Comparison of ENCODE assay signal across 12 cellular contexts in the genomic region with DNA sequence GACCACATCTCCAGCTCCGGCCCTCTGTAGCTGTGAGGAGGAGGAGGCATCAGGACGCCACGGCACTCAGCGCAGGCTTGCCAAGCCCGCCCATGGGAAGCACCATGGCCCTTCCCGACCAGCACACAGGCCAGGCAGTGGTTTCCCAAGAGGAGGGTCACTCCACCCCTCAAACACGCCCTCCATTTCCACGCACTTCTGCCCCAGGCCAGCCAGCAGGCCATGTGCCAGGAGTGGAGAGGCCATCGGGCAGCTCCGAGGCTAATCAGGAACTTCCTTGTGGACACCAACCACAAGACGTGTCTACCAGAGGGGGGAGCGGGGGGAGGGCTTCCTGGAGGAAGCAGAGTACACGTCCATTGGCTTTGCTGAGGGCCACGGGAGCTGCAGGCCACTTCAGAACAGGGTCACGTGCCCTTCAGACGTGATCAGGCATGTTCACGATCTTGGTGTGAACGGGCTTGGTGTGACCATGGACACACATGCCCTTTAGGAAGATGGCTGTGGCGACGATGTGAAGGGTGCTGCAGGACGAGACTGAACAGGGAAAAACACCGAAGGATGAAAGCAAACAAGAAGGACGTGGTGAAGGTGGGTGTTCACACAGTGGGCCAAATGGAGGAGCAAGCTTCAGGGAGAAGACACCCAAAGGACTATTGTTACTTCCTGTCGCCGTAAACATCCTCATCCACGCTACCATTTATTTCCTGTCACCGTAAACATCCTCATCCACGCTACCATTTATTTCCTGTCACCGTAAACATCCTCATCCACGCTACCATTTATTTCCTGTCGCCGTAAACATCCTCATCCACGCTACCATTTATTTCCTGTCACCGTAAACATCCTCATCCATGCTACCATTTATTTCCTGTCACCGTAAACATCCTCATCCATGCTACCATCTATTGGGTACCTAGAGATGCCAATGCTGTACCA. TPM values are rescaled to one million over a fixed set of nuclear protein-coding genes. Genes with fewer than 3 reads are reported as not detected.
A peak's percentile ranks its signal among the peaks of the same experiment; 100 is the strongest.
DNase-seq lines count a peak whose midpoint lies in the region; ATAC-seq, FAIRE-seq and TF ChIP-seq lines count a peak whose summit lies in the region.
"Had no signal": no experiment of that assay in that cellular context is flagged by ENCODE, and none has a peak within 500 bp of the region (broad histone marks: within the 10 kb centered on the region; RNA-seq: fewer than 3 reads in every experiment).

No MANE protein-coding gene starts in this region.

- H3K27ac Mint-ChIP-seq in activated naive CD4-positive, alpha-beta T cell treated with anti-CD3 and anti-CD28 coated beads, Interleukin-2, amount 50 U/mL, for 24 hours = peak overlapping the region; percentile 97
- peak overlapping the region; percentile 90 to 97 for H3K27ac Mint-ChIP-seq in activated naive CD4-positive, alpha-beta T cell treated with anti-CD3 and anti-CD28 coated beads, Interleukin-2, amount 50 U/mL, for 72 hours
- H3K27ac Mint-ChIP-seq in memory B cell = peak overlapping the region; percentile 98
- H3K27ac Mint-ChIP-seq: type B pancreatic cell had no signal

- H3K36me3 Mint-ChIP-seq in activated naive CD4-positive, alpha-beta T cell treated with anti-CD3 and anti-CD28 coated beads, Interleukin-2, amount 50 U/mL, for 24 hours = peaks cover 6% of the 10 kb centered on the region
- H3K36me3 Mint-ChIP-seq in activated naive CD4-positive, alpha-beta T cell treated with anti-CD3 and anti-CD28 coated beads, Interleukin-2, amount 50 U/mL, for 72 hours = peaks cover 30 to 31% of the 10 kb centered on the region in 2 donors
- H3K36me3 Mint-ChIP-seq in memory B cell = peaks cover 5% of the 10 kb centered on the region

- TF ChIP-seq POLR2A in H54 (IDR thresholded peaks at IDR 0.05; ENCODE audit: low read depth, low read length) (no peak), GM18505 (IDR thresholded peaks at IDR 0.05; ENCODE audit: borderline replicate concordance, extremely low read depth, insufficient read depth, insufficient read length) (no peak)

- peaks cover 54% of the 10 kb centered on the region for H3K4me1 Mint-ChIP-seq in activated naive CD4-positive, alpha-beta T cell treated with anti-CD3 and anti-CD28 coated beads, Interleukin-2, amount 50 U/mL, for 24 hours
- H3K4me1 Mint-ChIP-seq in memory B cell = peaks cover 45% of the 10 kb centered on the region

- DNase-seq in activated naive CD4-positive, alpha-beta T cell treated with anti-CD3 and anti-CD28 coated beads, Interleukin-2, amount 50 U/mL, for 16 hours = no peak
- DNase-seq in activated naive CD4-positive, alpha-beta T cell treated with anti-CD3 and anti-CD28 coated beads, Interleukin-2, amount 50 U/mL, for 72 hours (ENCODE audit: low spot score in 2 of 2) = no peak
- no peak for DNase-seq in memory B cell (ENCODE audit: low spot score in 2 of 2)
- no peak for DNase-seq in urothelium cell line (ENCODE audit: low spot score)
- no peak for DNase-seq in H54 (ENCODE audit: insufficient read length, low spot score)
- no peak for DNase-seq in inferior parietal cortex (ENCODE audit: extremely low spot score)
- DNase-seq: NCI-H1417, NCI-H748 treated with DMSO at 0.1 percent for 48 hours had no signal

- no peak for ATAC-seq in activated naive CD4-positive, alpha-beta T cell treated with anti-CD3 and anti-CD28 coated beads, Interleukin-2, amount 50 U/mL, for 72 hours
- ATAC-seq in memory B cell (ENCODE audit: low read depth) (no peak), GM18505 (IDR thresholded peaks at IDR 0.05; ENCODE audit: unreplicated experiment) (no peak)

- H3K9me3 Mint-ChIP-seq in activated naive CD4-positive, alpha-beta T cell treated with anti-CD3 and anti-CD28 coated beads, Interleukin-2, amount 50 U/mL, for 24 hours = no peaks in the 10 kb centered on the region
- H3K9me3 Mint-ChIP-seq in activated naive CD4-positive, alpha-beta T cell treated with anti-CD3 and anti-CD28 coated beads, Interleukin-2, amount 50 U/mL, for 72 hours = no peaks in the 10 kb centered on the region
- H3K9me3 Mint-ChIP-seq in memory B cell = no peaks in the 10 kb centered on the region
- H3K9me3 Mint-ChIP-seq: type B pancreatic cell had no signal

- peak; percentile 56 for FAIRE-seq in urothelium cell line (lab: Jason Lieb, UNC)
- no peak for FAIRE-seq in H54 (lab: Jason Lieb, UNC)

- peak overlapping the region; percentile 74 for H3K4me3 Mint-ChIP-seq in activated naive CD4-positive, alpha-beta T cell treated with anti-CD3 and anti-CD28 coated beads, Interleukin-2, amount 50 U/mL, for 24 hours
- H3K4me3 Mint-ChIP-seq in memory B cell = peak overlapping the region; percentile 55
- H3K4me3 Mint-ChIP-seq: type B pancreatic cell had no signal

- H3K27me3 Mint-ChIP-seq in activated naive CD4-positive, alpha-beta T cell treated with anti-CD3 and anti-CD28 coated beads, Interleukin-2, amount 50 U/mL, for 24 hours = no peaks in the 10 kb centered on the region
- H3K27me3 Mint-ChIP-seq in memory B cell = no peaks in the 10 kb centered on the region
- H3K27me3 Mint-ChIP-seq: type B pancreatic cell had no signal

RNA-seq across cellular contexts. Expression of gene MTERF4, which starts 6.5 kb away (rescaled TPM):
- 10 to 100 TPM; 37.8 to 47.1 TPM for total RNA-seq in activated naive CD4-positive, alpha-beta T cell treated with anti-CD3 and anti-CD28 coated beads, Interleukin-2, amount 50 U/mL, for 72 hours

RNA-seq across cellular contexts. Expression of gene PASK, which starts 40.7 kb away (rescaled TPM):
- total RNA-seq in activated naive CD4-positive, alpha-beta T cell treated with anti-CD3 and anti-CD28 coated beads, Interleukin-2, amount 50 U/mL, for 72 hours = 10 to 100 TPM; 67.6 to 95.3 TPM
- total RNA-seq: ascending aorta had no signal

RNA-seq across cellular contexts. Expression of gene PPP1R7, which starts 41.7 kb away (rescaled TPM):
- 10 to 100 TPM; 81.6 to 98.9 TPM for total RNA-seq in activated naive CD4-positive, alpha-beta T cell treated with anti-CD3 and anti-CD28 coated beads, Interleukin-2, amount 50 U/mL, for 72 hours
